In genomic region chr2:239141021-239141760, GRCh38 we compare ENCODE assay signal across 19 cellular contexts.
A peak's percentile ranks its signal among the peaks of the same experiment; 100 is the strongest.
DNase-seq lines count a peak whose midpoint lies in the region; ATAC-seq, FAIRE-seq and TF ChIP-seq lines count a peak whose summit lies in the region.
"Had no signal": no experiment of that assay in that cellular context is flagged by ENCODE, and none has a peak within 500 bp of the region (broad histone marks: within the 10 kb centered on the region; RNA-seq: fewer than 3 reads in every experiment).

No MANE protein-coding gene starts in this region.

- TF ChIP-seq EP300 in HepG2 (IDR thresholded peaks at IDR 0.05; ENCODE audit: low read depth in 2 of 2, low read length in 2 of 2) (no peak), HepG2 (CRISPR knock-in tag; IDR thresholded peaks at IDR 0.05; ENCODE audit: borderline replicate concordance) (no peak)

- CTCF ChIA-PET in HepG2 (lab: Yijun Ruan, JAX; ENCODE audit: low intra/inter-chr PET ratio, low total read pairs) = no interaction called here

- H2AFZ ChIP-seq in HepG2 (ENCODE audit: low read length) = no peak overlapping the region
- H2AFZ ChIP-seq: GM23248 had no signal

- no peak for ATAC-seq in Right ventricle myocardium superior (ENCODE audit: poor library complexity)
- no peak for ATAC-seq in left cardiac atrium
- ATAC-seq in HepG2 = no peak

- H3K4me3 Mint-ChIP-seq in glutamatergic neuron (ENCODE audit: unreplicated experiment) = peak overlapping the region; percentile 52
- H3K4me3 Mint-ChIP-seq: CD14-positive monocyte; CD4-positive, alpha-beta memory T cell had no signal

- intact Hi-C loops in Right ventricle myocardium superior (cut with DNase I) (no loop called here), left cardiac atrium (cut with DNase I) (no loop called here), HepG2 (cut with micrococcal nuclease; ENCODE audit: unreplicated experiment) (no loop called here)

- peaks cover 8% of the 10 kb centered on the region for H3K4me1 Mint-ChIP-seq in glutamatergic neuron (ENCODE audit: low read depth, unreplicated experiment)
- H3K4me1 Mint-ChIP-seq: CD14-positive monocyte had no signal

- peaks cover 10% of the 10 kb centered on the region for H3K36me3 Mint-ChIP-seq in glutamatergic neuron (ENCODE audit: unreplicated experiment)

- H4K20me1 ChIP-seq in HepG2 (ENCODE audit: insufficient read depth, low read length) = peaks cover 10% of the 10 kb centered on the region; the same call in 1 of the 2 replicates
- H4K20me1 ChIP-seq: BLaER1 had no signal

- in situ Hi-C loops in HepG2 (cut with HindIII; ENCODE audit: extremely low pct_ligation_motif_present, low pct_unique_long_range_greater_than_20kb) = no loop called here

- peaks cover 17% of the 10 kb centered on the region for H3K9me3 Mint-ChIP-seq in glutamatergic neuron (ENCODE audit: unreplicated experiment)

- FAIRE-seq in HepG2 (lab: Jason Lieb, UNC) = no peak
- FAIRE-seq: GM12892, GM18507 had no signal

- WGBS in HepG2 (ENCODE audit: low lambda C conversion rate) = 96% methylated on average over 13 of the region's 14 CpGs

- peaks cover 8% of the 10 kb centered on the region for H3K27me3 Mint-ChIP-seq in glutamatergic neuron (ENCODE audit: unreplicated experiment)
- H3K27me3 Mint-ChIP-seq: CD4-positive, alpha-beta memory T cell had no signal

- H3K4me3 ChIP-seq in stomach smooth muscle (ENCODE audit: low read length in 2 of 2) (no peak overlapping the region), HepG2 (replicated peaks in 1 of 3; ENCODE audit: insufficient read depth in 1 of 3, low read depth in 2 of 3, low read length in 3 of 3) (no peak overlapping the region)
- H3K4me3 ChIP-seq: BLaER1, GM23248, HAP-1 had no signal

- no peaks in the 10 kb centered on the region for H3K79me2 ChIP-seq in HepG2 (ENCODE audit: insufficient read depth, low read length)

- TF ChIP-seq RAD21 in HepG2 (CRISPR knock-in tag; IDR thresholded peaks at IDR 0.05) = no peak

- H3K4me2 ChIP-seq in HepG2 (ENCODE audit: low read depth, low read length) = no peak overlapping the region
- H3K4me2 ChIP-seq: BLaER1 had no signal

- H3K9me3 ChIP-seq in stomach smooth muscle (ENCODE audit: control insufficient read depth in 2 of 2, low read length in 2 of 2) (no peaks in the 10 kb centered on the region), HepG2 (ENCODE audit: low read length) (no peaks in the 10 kb centered on the region)
- H3K9me3 ChIP-seq: BLaER1, HAP-1 had no signal

- H3K4me1 ChIP-seq in stomach smooth muscle (ENCODE audit: control insufficient read depth, insufficient read depth, low read length) (peaks cover 25% of the 10 kb centered on the region), HepG2 (ENCODE audit: insufficient read depth, low read length) (peaks cover 12% of the 10 kb centered on the region)
- H3K4me1 ChIP-seq: HAP-1 had no signal

- TF ChIP-seq POLR2A in HepG2 (IDR thresholded peaks at IDR 0.05; ENCODE audit: insufficient read depth in 1 of 2, low read depth in 2 of 2, low read length in 2 of 2) = no peak

- peak; percentile 26 for DNase-seq in Right ventricle myocardium superior
- no peak for DNase-seq in left cardiac atrium
- no peak for DNase-seq in glutamatergic neuron
- no peak for DNase-seq in HepG2 (ENCODE audit: low spot score)
- DNase-seq in NCI-H524 treated with DMSO at 0.1 percent for 48 hours (lab: John Stamatoyannopoulos, UW) = no peak
- no peak for DNase-seq in cerebellar nuclear complex (lab: John Stamatoyannopoulos, UW)
- DNase-seq: 8988T; CD4-positive, alpha-beta memory T cell; DMS153; DMS79; GDM1; GM23248 had no signal

- TF ChIP-seq CTCF in glutamatergic neuron (IDR thresholded peaks at IDR 0.05; ENCODE audit: partially characterized antibody, unreplicated experiment) (no peak), HepG2 (CRISPR knock-in tag; IDR thresholded peaks at IDR 0.05) (no peak)

- no peak overlapping the region for H3K9ac ChIP-seq in stomach smooth muscle (ENCODE audit: low read length in 2 of 2)
- H3K9ac ChIP-seq in HepG2 (ENCODE audit: insufficient read depth, low read depth, low read length) = no peak overlapping the region
- H3K9ac ChIP-seq: BLaER1, GM23248 had no signal

- no peak overlapping the region for H3K27ac Mint-ChIP-seq in glutamatergic neuron (ENCODE audit: unreplicated experiment)

- H3K27me3 ChIP-seq in stomach smooth muscle (ENCODE audit: control insufficient read depth in 1 of 2, insufficient read depth in 2 of 2, low read length in 2 of 2) (no peaks in the 10 kb centered on the region), HepG2 (ENCODE audit: control insufficient read depth in 1 of 2, insufficient read depth in 2 of 2, low read length in 2 of 2) (no peaks in the 10 kb centered on the region)
- H3K27me3 ChIP-seq: BLaER1 had no signal

- peak overlapping the region; percentile 49 for H3K27ac ChIP-seq in angular gyrus (ENCODE audit: low read depth, low read length)
- H3K27ac ChIP-seq in stomach smooth muscle (ENCODE audit: low read length) = peak overlapping the region; percentile 11
- no peak overlapping the region for H3K27ac ChIP-seq in HepG2 (ENCODE audit: extremely low read length, insufficient read depth, low read length)
- H3K27ac ChIP-seq: BLaER1, GM23248 had no signal

- POLR2A ChIA-PET in HepG2 (lab: Yijun Ruan, JAX) = no interaction called here

- H3K36me3 ChIP-seq in stomach smooth muscle (ENCODE audit: control insufficient read depth in 2 of 2, insufficient read depth in 2 of 2, low read length in 2 of 2) (peaks cover 55 to 60% of the 10 kb centered on the region in 2 donors), HepG2 (replicated peaks in 1 of 2; ENCODE audit: control insufficient read depth in 1 of 2, insufficient read depth in 2 of 2, low read length in 2 of 2) (peaks cover 15 to 63% of the 10 kb centered on the region in 2 experiments)
- H3K36me3 ChIP-seq: HAP-1 had no signal

- BruUV-seq in HepG2 (replicated peaks; lab: Mats Ljungman, UMichigan) = no TSS peak

TF ChIP-seq in HepG2, 621 proteins besides CTCF, POLR2A, EP300 and RAD21:
- no peak for TF ChIP-seq TGIF2 (CRISPR knock-in tag; IDR thresholded peaks at IDR 0.05)
- TF ChIP-seq NR2F2 (IDR thresholded peaks at IDR 0.05; ENCODE audit: borderline replicate concordance, low read depth) = no peak
- TF ChIP-seq ZNF207 (IDR thresholded peaks at IDR 0.05; ENCODE audit: borderline replicate concordance) = no peak
- TF ChIP-seq, protein P1, sequence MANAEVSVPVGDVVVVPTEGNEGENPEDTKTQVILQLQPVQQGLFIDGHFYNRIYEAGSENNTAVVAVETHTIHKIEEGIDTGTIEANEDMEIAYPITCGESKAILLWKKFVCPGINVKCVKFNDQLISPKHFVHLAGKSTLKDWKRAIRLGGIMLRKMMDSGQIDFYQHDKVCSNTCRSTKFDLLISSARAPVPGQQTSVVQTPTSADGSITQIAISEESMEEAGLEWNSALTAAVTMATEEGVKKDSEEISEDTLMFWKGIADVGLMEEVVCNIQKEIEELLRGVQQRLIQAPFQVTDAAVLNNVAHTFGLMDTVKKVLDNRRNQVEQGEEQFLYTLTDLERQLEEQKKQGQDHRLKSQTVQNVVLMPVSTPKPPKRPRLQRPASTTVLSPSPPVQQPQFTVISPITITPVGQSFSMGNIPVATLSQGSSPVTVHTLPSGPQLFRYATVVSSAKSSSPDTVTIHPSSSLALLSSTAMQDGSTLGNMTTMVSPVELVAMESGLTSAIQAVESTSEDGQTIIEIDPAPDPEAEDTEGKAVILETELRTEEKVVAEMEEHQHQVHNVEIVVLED (CRISPR knock-in tag; IDR thresholded peaks at IDR 0.05; ENCODE audit: borderline replicate concordance) = no peak
- no peak for TF ChIP-seq ZNF747 (CRISPR knock-in tag; IDR thresholded peaks at IDR 0.05; ENCODE audit: borderline replicate concordance)
- TF ChIP-seq, protein P2, sequence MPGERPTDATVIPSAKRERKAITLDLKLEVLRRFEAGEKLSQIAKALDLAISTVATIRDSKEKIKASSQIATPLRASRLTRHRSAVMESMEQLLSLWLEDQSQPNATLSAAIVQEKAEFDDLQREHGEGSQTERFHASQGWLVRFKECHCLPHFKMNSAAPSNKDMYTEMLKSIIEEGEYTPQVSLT (CRISPR knock-in tag; IDR thresholded peaks at IDR 0.05; ENCODE audit: borderline replicate concordance, low read depth) = no peak
- no peak for TF ChIP-seq ZC3H13 (CRISPR knock-in tag; IDR thresholded peaks at IDR 0.05)
- no peak for TF ChIP-seq HMG20B (CRISPR knock-in tag; conservative IDR thresholded peaks at IDR 0.05)
- no peak for TF ChIP-seq ZZZ3 (CRISPR knock-in tag; IDR thresholded peaks at IDR 0.05; ENCODE audit: borderline replicate concordance)
- no peak for TF ChIP-seq PHF8 (CRISPR knock-in tag; IDR thresholded peaks at IDR 0.05)
- no peak for TF ChIP-seq SALL1 (CRISPR knock-in tag; IDR thresholded peaks at IDR 0.05)
